Comparison of ENCODE assay signal across 14 cellular contexts in the genomic region with DNA sequence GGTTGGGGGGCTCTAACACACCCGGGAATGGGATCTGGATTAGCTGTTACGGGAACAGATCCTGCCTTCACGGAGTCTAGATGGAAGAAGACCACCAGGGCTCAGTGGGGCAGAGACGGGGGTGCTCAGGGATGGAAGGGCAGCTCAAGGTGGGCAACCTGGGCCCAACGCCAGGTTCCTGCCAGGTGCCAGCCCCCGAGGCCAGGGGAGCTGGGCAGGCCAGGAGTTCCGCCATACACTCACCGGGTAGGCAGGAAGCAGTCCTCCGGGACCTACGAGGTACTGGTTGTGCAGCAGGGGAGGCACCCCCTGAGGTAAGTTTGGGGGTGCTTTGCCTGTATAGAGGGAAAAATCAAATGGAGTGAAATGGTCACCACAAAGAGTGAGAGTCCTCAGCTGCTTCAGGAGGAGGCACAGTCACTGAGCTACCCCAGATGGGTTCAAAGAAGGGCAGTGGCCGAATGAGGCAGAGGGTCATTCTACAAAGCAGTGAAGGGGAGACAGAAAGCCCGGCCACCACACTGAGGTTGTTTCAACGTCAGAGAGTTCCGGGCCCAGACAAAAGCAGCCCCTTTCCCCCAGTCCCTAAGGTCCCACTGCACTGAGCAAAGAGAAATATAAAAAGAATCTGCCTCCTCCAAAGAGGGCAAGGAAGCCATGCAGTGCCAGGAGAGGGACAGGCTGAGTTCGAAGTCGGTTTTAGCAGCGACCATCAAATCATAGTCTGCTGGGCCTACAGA.
"Had no signal": no experiment of that assay in that cellular context is flagged by ENCODE, and none has a peak within 500 bp of the region (broad histone marks: within the 10 kb centered on the region; RNA-seq: fewer than 3 reads in every experiment).

No MANE protein-coding gene starts in this region.

- ATAC-seq: body of pancreas; natural killer cell treated with Interleukin-12 subunit alpha and Interleukin-12 subunit beta and Interleukin-15 and Interleukin-18, amount 100 ng/mL, for 72 hours had no signal

- H3K27me3 Mint-ChIP-seq: activated CD4-positive, alpha-beta memory T cell treated with anti-CD3 and anti-CD28 coated beads, Interleukin-2, amount 10 ng/mL, durations not matched to agents 7 days and 5 days; natural killer cell treated with Interleukin-12 subunit alpha and Interleukin-12 subunit beta and Interleukin-15 and Interleukin-18, amount 100 ng/mL, for 72 hours had no signal

- H3K4me1 Mint-ChIP-seq: activated CD4-positive, alpha-beta memory T cell treated with anti-CD3 and anti-CD28 coated beads, Interleukin-2, amount 10 ng/mL, durations not matched to agents 7 days and 5 days had no signal

- H3K27ac Mint-ChIP-seq: activated CD4-positive, alpha-beta memory T cell treated with anti-CD3 and anti-CD28 coated beads, Interleukin-2, amount 10 ng/mL, durations not matched to agents 7 days and 5 days; T-helper 2 cell treated with Interferon-gamma antibody and Interleukin-4, amounts not matched to agents 5 μg/mL and 100 μg/mL, for 36 hours had no signal

- DNase-seq: activated CD4-positive, alpha-beta memory T cell treated with anti-CD3 and anti-CD28 coated beads, Interleukin-2, amount 10 ng/mL, durations not matched to agents 7 days and 5 days; activated CD8-positive, alpha-beta memory T cell treated with anti-CD3 and anti-CD28 coated beads, Interleukin-2, amount 50 U/mL, for 48 hours; activated naive CD4-positive, alpha-beta T cell treated with Interleukin-2 at 50 U/mL for 16 hours; amniotic stem cell; body of pancreas; dermis blood vessel endothelial cell; ovary; stimulated activated CD4-positive, alpha-beta T cell treated with anti-CD3 and anti-CD28 coated beads, Interleukin-4, amount 100 ng/mL, for 1 hour; stimulated activated CD8-positive, alpha-beta memory T cell treated with anti-CD3 and anti-CD28 coated beads, Interleukin-4, amount 100 ng/mL, for 48 hours; stomach; SW 1271; uterus had no signal

- H3K4me3 Mint-ChIP-seq: activated CD4-positive, alpha-beta memory T cell treated with anti-CD3 and anti-CD28 coated beads, Interleukin-2, amount 10 ng/mL, durations not matched to agents 7 days and 5 days; natural killer cell treated with Interleukin-12 subunit alpha and Interleukin-12 subunit beta and Interleukin-15 and Interleukin-18, amount 100 ng/mL, for 72 hours; T-helper 2 cell treated with Interferon-gamma antibody and Interleukin-4, amounts not matched to agents 5 μg/mL and 100 μg/mL, for 36 hours had no signal

- H3K9me3 Mint-ChIP-seq: activated CD4-positive, alpha-beta memory T cell treated with anti-CD3 and anti-CD28 coated beads, Interleukin-2, amount 10 ng/mL, durations not matched to agents 7 days and 5 days; natural killer cell treated with Interleukin-12 subunit alpha and Interleukin-12 subunit beta and Interleukin-15 and Interleukin-18, amount 100 ng/mL, for 72 hours; T-helper 2 cell treated with Interferon-gamma antibody and Interleukin-4, amounts not matched to agents 5 μg/mL and 100 μg/mL, for 36 hours had no signal
